In genomic region chr6:8059129-8059528, GRCh38 we compare ENCODE assay signal across 8 cellular contexts. TPM values are rescaled to one million over a fixed set of nuclear protein-coding genes. Genes with fewer than 3 reads are reported as not detected.
DNase-seq lines count a peak whose midpoint lies in the region; ATAC-seq and TF ChIP-seq lines count a peak whose summit lies in the region.

No MANE protein-coding gene starts in this region.

- no peak for TF ChIP-seq POLR2A in adrenal gland (IDR thresholded peaks at IDR 0.05)

- peaks cover 0 to 12% of the 10 kb centered on the region in 2 donors for H3K4me1 ChIP-seq in adrenal gland (replicated peaks in 1 of 2)

- H3K4me3 ChIP-seq in BJ (ENCODE audit: low read depth, low read length), result no peak overlapping the region
- no peak overlapping the region for H3K4me3 ChIP-seq in adrenal gland

- no peak overlapping the region for H3K27ac ChIP-seq in adrenal gland

- DNase-seq in BJ (ENCODE audit: low read depth) (no peak), H4 (ENCODE audit: low spot score) (peak; percentile 16), adrenal gland (no peak), kidney tubule cell (ENCODE audit: low spot score) (peak; percentile 42), GM13976 (ENCODE audit: low spot score) (no peak)

- POLR2A ChIA-PET in BJ (lab: Charles Lee), result interaction anchor here (0.5 to 0.6 kb wide), 2 partner anchors 199 to 337 kb away, joined by 3 to 14 read pairs; no protein-coding TSS in a partner anchor

- no peak for ATAC-seq in HG02885 (IDR thresholded peaks at IDR 0.05; ENCODE audit: poor library complexity, unreplicated experiment)
- no peak for ATAC-seq in GM21360 (IDR thresholded peaks at IDR 0.05; ENCODE audit: unreplicated experiment)
- no peak for ATAC-seq in GM21717 (IDR thresholded peaks at IDR 0.05; ENCODE audit: unreplicated experiment)

- H3K27me3 ChIP-seq in BJ (ENCODE audit: control insufficient read depth, insufficient read depth, low read length) (no peaks in the 10 kb centered on the region), adrenal gland (no peaks in the 10 kb centered on the region)

- in situ Hi-C loops in GM13976 (cut with MboI; ENCODE audit: low sequenced_read_pairs, unreplicated experiment), result no loop called here

- TF ChIP-seq CTCF in BJ (IDR thresholded peaks at IDR 0.05; ENCODE audit: insufficient read depth, low read depth, low read length), result peak; percentile 31
- TF ChIP-seq CTCF in adrenal gland (IDR thresholded peaks at IDR 0.05), result peak; percentile 15 to 46 (median 32)
- no peak for TF ChIP-seq CTCF in GM13976 (IDR thresholded peaks at IDR 0.05; ENCODE audit: borderline replicate concordance, control extremely low read depth, extremely low read depth, insufficient read depth, missing control alignments)

- intact Hi-C loops in adrenal gland (cut with DNase I), result loop anchor here in 1 of 2 donors (5.0 kb wide), 1 partner anchor 337 kb away; no protein-coding TSS in a partner anchor

- no peaks in the 10 kb centered on the region for H3K9me3 ChIP-seq in adrenal gland (replicated peaks in 1 of 3)

- CTCF ChIA-PET in BJ (lab: Yijun Ruan, JAX), result interaction anchor here (0.5 to 4.4 kb wide), 14 partner anchors 11 to 441 kb away, joined by 3 to 34 read pairs (median 4); partner anchors contain the start of gene BMP6

- peaks cover 4% of the 10 kb centered on the region; the same call in 1 of the 2 replicates for H3K36me3 ChIP-seq in BJ (ENCODE audit: control insufficient read depth, insufficient read depth, low read length)
- peaks cover 0 to 12% of the 10 kb centered on the region in 2 donors for H3K36me3 ChIP-seq in adrenal gland (replicated peaks in 1 of 2)

RNA-seq across cellular contexts. Expression of gene BLOC1S5, which starts 5.1 kb away (rescaled TPM):
- 3.3 and 8.0 TPM in 2 replicates for polyA plus RNA-seq in BJ (2011; rRNA removed)
- polyA minus RNA-seq in BJ (2011; rRNA and poly(A)+ RNA removed), result 1.5 and 2.6 TPM in 2 replicates
- total RNA-seq in H4 (2014; rRNA removed; shearing (Covaris generic)), result 13.9 and 14.8 TPM in 2 replicates
- total RNA-seq in adrenal gland, result 10 to 100 TPM in 6 of 8 donors, 1 to 10 TPM in 2; 8.5 to 25.3 (median 15.5) TPM
- polyA plus RNA-seq in adrenal gland, result 10 to 100 TPM in 1 of 3 donors, 1 to 10 TPM in 2; 5.3 to 15.2 (median 7.3) TPM

RNA-seq across cellular contexts. Expression of gene EEF1E1, which starts 43.2 kb away (rescaled TPM):
- polyA plus RNA-seq in BJ (2011; rRNA removed) (26.4 and 44.9 TPM in 2 replicates), adrenal gland (10 to 100 TPM; 18.3 to 72.9 (median 20.9) TPM)
- 7.2 and 12.8 TPM in 2 replicates for polyA minus RNA-seq in BJ (2011; rRNA and poly(A)+ RNA removed)
- total RNA-seq in H4 (2014; rRNA removed; shearing (Covaris generic)), result 81.2 and 150 TPM in 2 replicates
- total RNA-seq in adrenal gland, result 10 to 100 TPM; 18.1 to 40.6 (median 31.8) TPM

Comparison
In these comparisons a context has a peak if more than half of its experiments do, and no peak if none do; other contexts are left out.
1. DNase-seq: peak in H4 (single experiment) and kidney tubule cell (single experiment); none in BJ (single experiment), adrenal gland (0 of 7) and GM13976 (single experiment).